ENCODE assay signal across 34 cellular contexts in genomic region chr1:154076413-154076812, GRCh38.
DNase-seq lines count a peak whose midpoint lies in the region; ATAC-seq, FAIRE-seq and TF ChIP-seq lines count a peak whose summit lies in the region.
"Had no signal": no experiment of that assay in that cellular context is flagged by ENCODE, and none has a peak within 500 bp of the region (broad histone marks: within the 10 kb centered on the region; RNA-seq: fewer than 3 reads in every experiment).

No MANE protein-coding gene starts in this region.

- no peaks in the 10 kb centered on the region for H3K36me3 ChIP-seq in HepG2 (replicated peaks in 1 of 2; ENCODE audit: control insufficient read depth in 1 of 2, insufficient read depth in 2 of 2, low read length in 2 of 2)
- H3K36me3 ChIP-seq in right lobe of liver = no peaks in the 10 kb centered on the region
- no peaks in the 10 kb centered on the region for H3K36me3 ChIP-seq in HEK293 (ENCODE audit: control insufficient read depth in 2 of 2, insufficient read depth in 1 of 2, low read length in 2 of 2)
- H3K36me3 ChIP-seq in K562 (ENCODE audit: control insufficient read depth, insufficient read depth, low read length) = no peaks in the 10 kb centered on the region
- H3K36me3 ChIP-seq: BE2C; BLaER1; BLaER1 treated with 17β-estradiol and CSF1 and Interleukin-3, amounts not matched to agents 10 nM and 100 nM had no signal

- 6% methylated on average over 2 of the region's 2 CpGs for WGBS in HepG2 (ENCODE audit: low lambda C conversion rate)
- WGBS in right lobe of liver (ENCODE audit: insufficient coverage, low coverage, low lambda C conversion rate, missing lambda C conversion rate) = 53% methylated on average over 2 of the region's 2 CpGs
- WGBS in K562 (ENCODE audit: insufficient coverage, low coverage, missing lambda C conversion rate) = 10% methylated on average over 2 of the region's 2 CpGs

- H2AFZ ChIP-seq in HepG2 (ENCODE audit: low read length) (no peak overlapping the region), K562 (ENCODE audit: low read depth, low read length) (no peak overlapping the region)

- TF ChIP-seq EP300 in HepG2 (IDR thresholded peaks at IDR 0.05; ENCODE audit: low read depth in 2 of 2, low read length in 2 of 2) (no peak), HepG2 (CRISPR knock-in tag; IDR thresholded peaks at IDR 0.05; ENCODE audit: borderline replicate concordance) (no peak), K562 (IDR thresholded peaks at IDR 0.05; ENCODE audit: low read length) (no peak)

- H3K27ac ChIP-seq in HepG2 (ENCODE audit: extremely low read length, insufficient read depth, low read length) = no peak overlapping the region
- no peak overlapping the region for H3K27ac ChIP-seq in right lobe of liver
- H3K27ac ChIP-seq in HEK293 (ENCODE audit: extremely low read depth, low read depth, low read length) = no peak overlapping the region
- no peak overlapping the region for H3K27ac ChIP-seq in K562 (ENCODE audit: extremely low read depth, low read depth, low read length)
- H3K27ac ChIP-seq: 22Rv1; A549; BLaER1; BLaER1 treated with 17β-estradiol and CSF1 and Interleukin-3, amounts not matched to agents 10 nM and 100 nM; C4-2B had no signal

- FAIRE-seq in HepG2 (lab: Jason Lieb, UNC) (no peak), TTC549 (lab: Jason Lieb, UNC) (peak; percentile 53), K562 (lab: Jason Lieb, UNC) (no peak)
- FAIRE-seq: A204.1, A549 had no signal

- no peaks in the 10 kb centered on the region for H3K27me3 ChIP-seq in HepG2 (ENCODE audit: control insufficient read depth in 1 of 2, insufficient read depth in 2 of 2, low read length in 2 of 2)
- no peaks in the 10 kb centered on the region for H3K27me3 ChIP-seq in right lobe of liver
- no peaks in the 10 kb centered on the region; a peak in 1 of 5 replicates for H3K27me3 ChIP-seq in K562 (ENCODE audit: control insufficient read depth in 2 of 2, insufficient read depth in 2 of 2, low read length in 2 of 2)
- H3K27me3 ChIP-seq: BE2C; BLaER1; BLaER1 treated with 17β-estradiol and CSF1 and Interleukin-3, amounts not matched to agents 10 nM and 100 nM had no signal

- no peaks in the 10 kb centered on the region for H4K20me1 ChIP-seq in HepG2 (ENCODE audit: insufficient read depth, low read length)
- H4K20me1 ChIP-seq in K562 (replicated peaks; ENCODE audit: control insufficient read depth, insufficient read depth, low read length) = no peaks in the 10 kb centered on the region
- H4K20me1 ChIP-seq: BLaER1; BLaER1 treated with 17β-estradiol and CSF1 and Interleukin-3, amounts not matched to agents 10 nM and 100 nM had no signal

- CTCF ChIA-PET in HepG2 (lab: Yijun Ruan, JAX; ENCODE audit: low intra/inter-chr PET ratio, low total read pairs) = no interaction called here
- CTCF ChIA-PET in HEK293 (lab: Yijun Ruan, JAX) = interaction anchor here (0.6 kb wide), 1 partner anchor 59 kb away, joined by 6 read pairs; no protein-coding TSS in a partner anchor
- CTCF ChIA-PET in K562 (lab: Yijun Ruan, JAX; ENCODE audit: low intra/inter-chr PET ratio) = no interaction called here

- no peak overlapping the region for H3K4me2 ChIP-seq in HepG2 (ENCODE audit: low read depth, low read length)
- H3K4me2 ChIP-seq in K562 (ENCODE audit: insufficient read depth, low read length) = no peak overlapping the region
- H3K4me2 ChIP-seq: A549; BLaER1; BLaER1 treated with 17β-estradiol and CSF1 and Interleukin-3, amounts not matched to agents 10 nM and 100 nM had no signal

- H3K9me3 ChIP-seq in HepG2 (ENCODE audit: low read length) (no peaks in the 10 kb centered on the region), right lobe of liver (peaks cover 0 to 5% (median 0%) of the 10 kb centered on the region in 4 donors), HEK293 (ENCODE audit: control insufficient read depth, insufficient read depth, low read depth, low read length) (no peaks in the 10 kb centered on the region), K562 (replicated peaks; ENCODE audit: control insufficient read depth, insufficient read depth, low read depth, low read length) (no peaks in the 10 kb centered on the region)
- H3K9me3 ChIP-seq: BE2C had no signal

- H3K79me2 ChIP-seq in HepG2 (ENCODE audit: insufficient read depth, low read length) = no peaks in the 10 kb centered on the region
- H3K79me2 ChIP-seq in K562 (ENCODE audit: control insufficient read depth, insufficient read depth, low read length) = no peaks in the 10 kb centered on the region

- DNase-seq in HepG2 (ENCODE audit: low spot score) = no peak
- DNase-seq in right lobe of liver = no peak
- DNase-seq in K562 (ENCODE audit: extremely low read depth in 1 of 4, low spot score in 3 of 4) = no peak
- DNase-seq in activated CD4-positive, CD25-positive, alpha-beta regulatory T cell treated with anti-CD3 and anti-CD28 coated beads, Interleukin-2, amount 50 U/mL, for 72 hours = no peak
- DNase-seq: 8988T; ACHN; AML-193; BE2C; C1 segment of cervical spinal cord; Caco-2; Calu3; CD4-positive, alpha-beta memory T cell; CD4-positive, alpha-beta T cell; CD4-positive, CD25-positive, alpha-beta regulatory T cell; CD8-positive, alpha-beta memory T cell; CD8-positive, alpha-beta T cell; COR-L47; DMS 273 treated with DMSO at 0.1 percent for 48 hours; DMS153; DMS53; DMS79; DMS79 treated with DMSO at 0.1 percent for 48 hours; DND-41; EL had no signal

- no peak overlapping the region for H3K9ac ChIP-seq in HepG2 (ENCODE audit: insufficient read depth, low read depth, low read length)
- no peak overlapping the region for H3K9ac ChIP-seq in K562 (ENCODE audit: insufficient read depth in 1 of 2, low read depth in 2 of 2, low read length in 2 of 2)
- H3K9ac ChIP-seq: BLaER1; BLaER1 treated with 17β-estradiol and CSF1 and Interleukin-3, amounts not matched to agents 10 nM and 100 nM had no signal

- H3K9me1 ChIP-seq in K562 (ENCODE audit: control insufficient read depth, insufficient read depth, low read length) = no peaks in the 10 kb centered on the region

- no peak for ATAC-seq in HepG2
- no peak for ATAC-seq in right lobe of liver
- ATAC-seq in K562 = no peak
- ATAC-seq in HG03469 (IDR thresholded peaks at IDR 0.05; ENCODE audit: unreplicated experiment) = no peak
- ATAC-seq in HG03139 (IDR thresholded peaks at IDR 0.05; ENCODE audit: unreplicated experiment) = no peak
- ATAC-seq: A549; CD8-positive, alpha-beta T cell had no signal

- BruUV-seq in HepG2 (replicated peaks; lab: Mats Ljungman, UMichigan) = no TSS peak
- BruUV-seq in K562 (replicated peaks; lab: Mats Ljungman, UMichigan) = no TSS peak

- no peak overlapping the region for H3K4me3 ChIP-seq in HepG2 (replicated peaks in 1 of 3; ENCODE audit: insufficient read depth in 1 of 3, low read depth in 2 of 3, low read length in 3 of 3)
- no peak overlapping the region for H3K4me3 ChIP-seq in right lobe of liver
- no peak overlapping the region for H3K4me3 ChIP-seq in HEK293 (ENCODE audit: low read depth, low read length)
- H3K4me3 ChIP-seq in K562 = no peak overlapping the region
- H3K4me3 ChIP-seq: A549; BLaER1; BLaER1 treated with 17β-estradiol and CSF1 and Interleukin-3, amounts not matched to agents 10 nM and 100 nM had no signal

- intact Hi-C loops in HepG2 (cut with micrococcal nuclease; ENCODE audit: unreplicated experiment) = no loop called here
- intact Hi-C loops in right lobe of liver (cut with DNase I) = no loop called here
- intact Hi-C loops in K562 (cut with micrococcal nuclease) = no loop called here

- TF ChIP-seq RAD21 in HepG2 (CRISPR knock-in tag; IDR thresholded peaks at IDR 0.05) (no peak), K562 (CRISPR knock-in tag; conservative IDR thresholded peaks at IDR 0.05 in 1 of 2, IDR thresholded peaks at IDR 0.05 in 1 of 2) (no peak)

- H3K4me1 ChIP-seq in HepG2 (ENCODE audit: insufficient read depth, low read length) (no peaks in the 10 kb centered on the region), right lobe of liver (no peaks in the 10 kb centered on the region), HEK293 (ENCODE audit: control insufficient read depth, insufficient read depth, low read length) (no peaks in the 10 kb centered on the region), K562 (replicated peaks in 1 of 2; ENCODE audit: control insufficient read depth in 2 of 2, insufficient read depth in 2 of 2, low read length in 2 of 2) (no peaks in the 10 kb centered on the region)
- H3K4me1 ChIP-seq: A549; BE2C; BLaER1; BLaER1 treated with 17β-estradiol and CSF1 and Interleukin-3, amounts not matched to agents 10 nM and 100 nM; Caco-2 had no signal

- POLR2A ChIA-PET in HepG2 (lab: Yijun Ruan, JAX) (no interaction called here), HEK293 (lab: Yijun Ruan, JAX) (interaction anchor here (0.7 kb wide), 1 partner anchor 415 kb away, joined by 6 read pairs; no protein-coding TSS in a partner anchor), K562 (lab: Yijun Ruan, JAX) (interaction anchor here (1.0 kb wide), 1 partner anchor 17 kb away, joined by 3 read pairs; no protein-coding TSS in a partner anchor)

- in situ Hi-C loops in HepG2 (cut with HindIII; ENCODE audit: extremely low pct_ligation_motif_present, low pct_unique_long_range_greater_than_20kb) (no loop called here), K562 (cut with MboI) (no loop called here)

- TF ChIP-seq POLR2A in HepG2 (IDR thresholded peaks at IDR 0.05; ENCODE audit: insufficient read depth in 1 of 2, low read depth in 2 of 2, low read length in 2 of 2) (no peak), right lobe of liver (IDR thresholded peaks at IDR 0.05) (no peak), K562 (conservative IDR thresholded peaks at IDR 0.05) (no peak)

- TF ChIP-seq CTCF in HepG2 (CRISPR knock-in tag; IDR thresholded peaks at IDR 0.05) (no peak), right lobe of liver (IDR thresholded peaks at IDR 0.05) (no peak), HEK293 (tag by site-specific recombination; IDR thresholded peaks at IDR 0.05) (no peak), K562 (IDR thresholded peaks at IDR 0.05 in 2 of 3, conservative IDR thresholded peaks at IDR 0.05 in 1 of 3; ENCODE audit: insufficient read depth in 2 of 3, low read depth in 1 of 3, low read length in 3 of 3) (no peak)

TF ChIP-seq in HepG2, 621 proteins besides CTCF, POLR2A, EP300 and RAD21:
- TF ChIP-seq ZNF160 (CRISPR knock-in tag; IDR thresholded peaks at IDR 0.05) (peak; percentile 54; the same call in 1 of the 2 replicates), ZNF17 (CRISPR knock-in tag; IDR thresholded peaks at IDR 0.05) (no peak)

TF ChIP-seq in HEK293, 187 proteins besides CTCF, POLR2A, EP300 and RAD21:
- TF ChIP-seq SETDB1 (IDR thresholded peaks at IDR 0.05; ENCODE audit: insufficient read length, low read length) (peak; percentile 70), ZNF274 (IDR thresholded peaks at IDR 0.05; ENCODE audit: low read length) (no peak), ZNF274 (tag by site-specific recombination; IDR thresholded peaks at IDR 0.05; ENCODE audit: borderline replicate concordance) (no peak)

Comparison
In these comparisons a context has a peak if more than half of its experiments do, and no peak if none do; other contexts are left out.
1. Of the 241 proteins assayed by ChIP-seq in both HepG2 and K562: peak only in HepG2: none; only in K562: CBX5 and TRIM24; in both: none; in neither: 238; mixed calls (peak in some experiments, not most) for 1.